8 cellular contexts compared by ENCODE assay signal in the genomic region with DNA sequence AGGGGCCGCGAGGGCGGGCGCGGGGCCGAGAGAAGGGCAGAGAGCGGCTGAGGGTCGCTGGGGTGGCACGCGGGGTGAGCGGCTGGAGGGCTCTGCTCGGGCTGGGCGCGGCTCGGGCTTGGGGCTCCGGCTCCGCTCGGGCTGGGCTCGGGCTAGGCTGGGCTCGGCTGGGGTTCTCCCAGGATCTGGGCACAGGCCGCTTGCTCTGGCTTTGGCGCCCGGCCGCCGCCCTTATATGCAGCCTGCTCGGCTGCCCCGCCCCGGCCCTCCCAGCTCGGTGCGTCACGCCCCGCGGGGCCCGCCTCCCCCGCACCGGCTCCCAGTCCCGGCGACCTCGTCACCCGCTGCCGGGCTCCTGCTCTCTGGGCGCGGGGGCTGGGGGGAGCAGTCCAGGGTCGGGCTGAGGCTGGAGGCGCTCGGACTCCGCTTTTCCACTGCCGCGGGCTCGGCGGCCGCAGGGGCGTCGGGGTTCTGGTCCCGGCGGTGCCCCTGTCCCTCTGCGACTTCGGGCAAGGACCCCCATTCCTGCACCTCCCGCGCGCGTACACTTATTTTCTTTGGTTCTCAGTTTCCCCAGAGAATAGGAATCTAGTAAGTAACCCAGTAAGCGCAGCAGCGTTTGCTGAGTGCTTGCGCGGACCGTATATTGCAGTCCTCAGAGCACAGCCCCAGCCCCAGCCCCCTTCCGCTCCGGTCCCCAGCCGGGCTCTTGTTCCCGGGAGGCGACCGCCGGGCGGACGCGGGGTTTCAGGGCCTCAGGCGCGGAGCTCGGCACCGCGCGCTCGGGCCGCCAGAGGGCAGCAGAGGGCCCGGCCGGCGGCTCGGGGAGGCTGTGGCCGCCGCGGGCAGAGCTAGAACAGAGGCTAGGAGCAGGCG. TPM values are rescaled to one million over a fixed set of nuclear protein-coding genes. Genes with fewer than 3 reads are reported as not detected.
DNase-seq lines count a peak whose midpoint lies in the region; ATAC-seq and TF ChIP-seq lines count a peak whose summit lies in the region.

A gene with protein sequence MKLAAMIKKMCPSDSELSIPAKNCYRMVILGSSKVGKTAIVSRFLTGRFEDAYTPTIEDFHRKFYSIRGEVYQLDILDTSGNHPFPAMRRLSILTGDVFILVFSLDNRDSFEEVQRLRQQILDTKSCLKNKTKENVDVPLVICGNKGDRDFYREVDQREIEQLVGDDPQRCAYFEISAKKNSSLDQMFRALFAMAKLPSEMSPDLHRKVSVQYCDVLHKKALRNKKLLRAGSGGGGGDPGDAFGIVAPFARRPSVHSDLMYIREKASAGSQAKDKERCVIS (minus strand): TSS at position 207 of the 876 bp plus-strand sequence. CDS start 214 bp downstream, outside the sequence.

- H3K4me3 ChIP-seq in Caco-2 (ENCODE audit: low read depth, low read length) = peak within 1 kb of the TSS; percentile 91
- peak within 1 kb of the TSS; percentile 63 to 76 for H3K4me3 ChIP-seq in SK-N-SH (ENCODE audit: low read depth in 2 of 2, low read length in 1 of 2)
- H3K4me3 ChIP-seq in parathyroid adenoma (ENCODE audit: low read depth, low read length) = peak within 1 kb of the TSS; percentile 71
- H3K4me3 ChIP-seq in thyroid gland (replicated peaks in 1 of 3) = peak within 1 kb of the TSS; percentile 9 to 80 (median 76)

- no peaks in the 10 kb centered on the region for H3K27me3 ChIP-seq in Caco-2 (replicated peaks; ENCODE audit: control insufficient read depth, insufficient read depth, low read length)
- no peaks in the 10 kb centered on the region for H3K27me3 ChIP-seq in SK-N-SH (ENCODE audit: insufficient read depth)
- no peaks in the 10 kb centered on the region for H3K27me3 ChIP-seq in parathyroid adenoma (ENCODE audit: control insufficient read depth, insufficient read depth, low read length)
- no peaks in the 10 kb centered on the region for H3K27me3 ChIP-seq in thyroid gland

- H3K79me2 ChIP-seq in SK-N-SH (ENCODE audit: insufficient read depth) = no peaks in the 10 kb centered on the region
- H3K79me2 ChIP-seq in parathyroid adenoma = no peaks in the 10 kb centered on the region

- peak; percentile 99 to 100 for TF ChIP-seq POLR2A in thyroid gland (IDR thresholded peaks at IDR 0.05)

- H3F3A ChIP-seq in SK-N-SH (replicated peaks; ENCODE audit: insufficient read depth) = no peaks in the 10 kb centered on the region

- CTCF ChIA-PET in Caco-2 (lab: Charles Lee) (interaction anchor here (0.6 to 3.5 kb wide), 35 partner anchors 10 to 425 kb away, joined by 3 to 52 read pairs (median 4); a partner anchor contains a TSS), SK-N-SH (lab: Yijun Ruan, JAX) (interaction anchor here (0.6 to 6.7 kb wide), 57 partner anchors 10 to 618 kb away, joined by 3 to 185 read pairs (median 6); a partner anchor contains a TSS)

- TF ChIP-seq EP300 in SK-N-SH (IDR thresholded peaks at IDR 0.05; ENCODE audit: borderline replicate concordance in 1 of 2, low read depth in 1 of 2, low read length in 1 of 2) = no peak

- H3K9me2 ChIP-seq in SK-N-SH = no peaks in the 10 kb centered on the region

- WGBS in SK-N-SH (ENCODE audit: low lambda C conversion rate) = 2% methylated on average over 42 of the region's 93 CpGs
- 0 to 1% methylated on average over 27 to 46 of the region's 93 CpGs for WGBS in thyroid gland, 2 donors

- no peaks in the 10 kb centered on the region for H3K27me3 Mint-ChIP-seq in Caco-2 (ENCODE audit: insufficient read depth, unreplicated experiment)
- H3K27me3 Mint-ChIP-seq in activated naive CD8-positive, alpha-beta T cell treated with anti-CD3 and anti-CD28 coated beads for 36 hours = peaks cover 15% of the 10 kb centered on the region

- H3K27ac ChIP-seq in SK-N-SH (ENCODE audit: low read depth in 2 of 2, low read length in 1 of 2) = peak within 1 kb of the TSS; percentile 44 to 60; a peak in 3 of 4 replicates
- peak within 1 kb of the TSS; percentile 73 for H3K27ac ChIP-seq in parathyroid adenoma
- peak within 1 kb of the TSS; percentile 85 to 96 (median 94) for H3K27ac ChIP-seq in thyroid gland

- peaks cover 12% of the 10 kb centered on the region for H3K4me1 Mint-ChIP-seq in Caco-2 (ENCODE audit: low read depth, unreplicated experiment)
- peaks cover 9% of the 10 kb centered on the region for H3K4me1 Mint-ChIP-seq in activated naive CD8-positive, alpha-beta T cell treated with anti-CD3 and anti-CD28 coated beads for 36 hours

- H3K9me3 ChIP-seq in Caco-2 = no peaks in the 10 kb centered on the region
- no peaks in the 10 kb centered on the region for H3K9me3 ChIP-seq in SK-N-SH
- H3K9me3 ChIP-seq in parathyroid adenoma (ENCODE audit: control insufficient read depth, low read length) = no peaks in the 10 kb centered on the region
- no peaks in the 10 kb centered on the region for H3K9me3 ChIP-seq in thyroid gland

- H3K36me3 ChIP-seq in Caco-2 (ENCODE audit: control insufficient read depth, insufficient read depth, low read length) (no peaks in the 10 kb centered on the region), SK-N-SH (replicated peaks in 1 of 2; ENCODE audit: control insufficient read depth in 1 of 2, insufficient read depth in 2 of 2, low read length in 1 of 2) (peaks cover 0 to 13% of the 10 kb centered on the region in 2 experiments), parathyroid adenoma (ENCODE audit: control insufficient read depth, insufficient read depth, low read length) (no peaks in the 10 kb centered on the region), thyroid gland (peaks cover 17 to 18% of the 10 kb centered on the region in 2 donors)

- peak within 1 kb of the TSS; percentile 74 for H3K27ac Mint-ChIP-seq in Caco-2 (ENCODE audit: unreplicated experiment)
- no peak within 1 kb of the TSS for H3K27ac Mint-ChIP-seq in activated naive CD8-positive, alpha-beta T cell treated with anti-CD3 and anti-CD28 coated beads for 36 hours

- POLR2A ChIA-PET in Caco-2 (lab: Charles Lee) = interaction anchor here (0.5 to 2.3 kb wide), 33 partner anchors 13 to 650 kb away, joined by 3 to 38 read pairs (median 4); a partner anchor contains a TSS
- POLR2A ChIA-PET in SK-N-SH (lab: Yijun Ruan, JAX) = interaction anchor here (0.6 to 2.7 kb wide), 14 partner anchors 19 to 145 kb away, joined by 3 to 14 read pairs (median 5); no protein-coding TSS in a partner anchor

- no TSS peak for BruUV-seq in Caco-2 (replicated peaks; lab: Mats Ljungman, UMichigan)

- H3K4me3 Mint-ChIP-seq in Caco-2 (ENCODE audit: unreplicated experiment) = peak within 1 kb of the TSS; percentile 92
- peak within 1 kb of the TSS; percentile 65 for H3K4me3 Mint-ChIP-seq in activated naive CD8-positive, alpha-beta T cell treated with anti-CD3 and anti-CD28 coated beads for 36 hours

- H3K36me3 Mint-ChIP-seq in Caco-2 (ENCODE audit: insufficient read depth, unreplicated experiment) = peaks cover 40% of the 10 kb centered on the region
- peaks cover 5% of the 10 kb centered on the region for H3K36me3 Mint-ChIP-seq in activated naive CD8-positive, alpha-beta T cell treated with anti-CD3 and anti-CD28 coated beads for 36 hours

- H3K4me1 ChIP-seq in Caco-2 (peaks cover 4% of the 10 kb centered on the region; the same call in 1 of the 2 replicates), SK-N-SH (ENCODE audit: control insufficient read depth in 1 of 2, insufficient read depth in 2 of 2, low read depth in 1 of 2, low read length in 1 of 2) (peaks cover 0 to 7% of the 10 kb centered on the region in 2 experiments; a peak in 1 of 4 replicates), parathyroid adenoma (peaks cover 9% of the 10 kb centered on the region), thyroid gland (peaks cover 7 to 18% of the 10 kb centered on the region in 2 donors)

- no peaks in the 10 kb centered on the region for H3K9me3 Mint-ChIP-seq in Caco-2 (ENCODE audit: unreplicated experiment)
- H3K9me3 Mint-ChIP-seq in activated naive CD8-positive, alpha-beta T cell treated with anti-CD3 and anti-CD28 coated beads for 36 hours = no peaks in the 10 kb centered on the region

- DNase-seq in Caco-2 (peak; percentile 88 to 96), Kasumi-1 (lab: John Stamatoyannopoulos, UW) (peak; percentile 22 to 39), SK-N-SH (peak; percentile 98), Right ventricle myocardium superior (peak; percentile 94), thyroid gland (peak; percentile 91)
- peak; percentile 88 for DNase-seq in activated naive CD8-positive, alpha-beta T cell treated with anti-CD3 and anti-CD28 coated beads for 36 hours

- TF ChIP-seq RAD21 in SK-N-SH (IDR thresholded peaks at IDR 0.05; ENCODE audit: low read length) = peak; percentile 78

- intact Hi-C loops in Caco-2 (cut with micrococcal nuclease; ENCODE audit: unreplicated experiment) (loop anchor here (1.0 to 2.0 kb wide), 6 partner anchors 20 to 145 kb away; a partner anchor contains a TSS), Right ventricle myocardium superior (cut with DNase I) (loop anchor here (2.0 to 10.0 kb wide), 2 partner anchors 72 to 148 kb away; no protein-coding TSS in a partner anchor), thyroid gland (cut with DNase I) (loop anchor here (5.0 kb wide), 2 partner anchors 71 to 139 kb away; no protein-coding TSS in a partner anchor)

- H4K20me1 ChIP-seq in SK-N-SH (ENCODE audit: insufficient read depth) = no peaks in the 10 kb centered on the region

- TF ChIP-seq CTCF in Caco-2 (IDR thresholded peaks at IDR 0.05; ENCODE audit: insufficient read depth in 1 of 2, low read depth in 1 of 2, low read length in 1 of 2, severe bottlenecking in 1 of 2, unreplicated experiment in 1 of 2) = peak; percentile 56 to 94
- peak; percentile 75 for TF ChIP-seq CTCF in SK-N-SH (IDR thresholded peaks at IDR 0.05)
- peak; percentile 98 for TF ChIP-seq CTCF in parathyroid adenoma (IDR thresholded peaks at IDR 0.05)
- TF ChIP-seq CTCF in thyroid gland (IDR thresholded peaks at IDR 0.05) = peak; percentile 31 to 99 (median 94)

- H3K4me2 ChIP-seq in SK-N-SH (peak within 1 kb of the TSS; percentile 100), parathyroid adenoma (ENCODE audit: low read length) (peak within 1 kb of the TSS; percentile 95)

- peak within 1 kb of the TSS; percentile 51; the same call in 1 of the 2 replicates for H3K9ac ChIP-seq in SK-N-SH
- peak within 1 kb of the TSS; percentile 76 for H3K9ac ChIP-seq in parathyroid adenoma

- ATAC-seq in GM21576 (IDR thresholded peaks at IDR 0.05; ENCODE audit: unreplicated experiment) (peak; percentile 56), Right ventricle myocardium superior (ENCODE audit: poor library complexity) (peak; percentile 89)

- H2AFZ ChIP-seq in SK-N-SH (ENCODE audit: low read depth) (peak within 1 kb of the TSS; percentile 85; the same call in 1 of the 2 replicates), parathyroid adenoma (peak within 1 kb of the TSS; percentile 99)

TF ChIP-seq in SK-N-SH, 30 proteins besides CTCF, POLR2A, EP300 and RAD21 (continues in another document):
- TF ChIP-seq POLR2AphosphoS5 (IDR thresholded peaks at IDR 0.05; ENCODE audit: low read depth, low read length) (peak; percentile 72), SMC3 (IDR thresholded peaks at IDR 0.05; ENCODE audit: low read depth, low read length) (peak; percentile 94), RFX5 (IDR thresholded peaks at IDR 0.05; ENCODE audit: low read length) (no peak)

RNA-seq across cellular contexts. Expression of the gene that starts here (rescaled TPM):
- total RNA-seq in Caco-2 (2022) (11.0 and 14.8 TPM in 2 replicates), Right ventricle myocardium superior (39.8 TPM), thyroid gland (100 to 1,000 TPM; 114 to 149 (median 141) TPM)
- polyA plus RNA-seq in SK-N-SH (2012; rRNA removed) = 0.26 and 0.43 TPM in 2 replicates
- 0.05 and 0.28 TPM in 2 replicates for polyA plus RNA-seq in SK-N-SH (2012; cell fraction: cytosol; rRNA removed)
- 0.87 and 0.94 TPM in 2 replicates for polyA plus RNA-seq in SK-N-SH (2012; cell fraction: nucleus; rRNA removed)
- total RNA-seq in activated naive CD8-positive, alpha-beta T cell treated with anti-CD3 and anti-CD28 coated beads for 36 hours = under 1 TPM; 0.31 to 0.48 TPM

Comparison
In these comparisons a context has a peak if more than half of its experiments do, and no peak if none do; other contexts are left out.
1. Peak in every context shown above with its lines: DNase-seq, ATAC-seq, H3K4me3 ChIP-seq and H3K27ac ChIP-seq.
2. Peak in DNase-seq, H3K4me3 ChIP-seq, H3K27ac ChIP-seq, H3K9ac ChIP-seq and H3K4me2 ChIP-seq in SK-N-SH; RNA of the gene not detected or under 1 TPM.
3. Peak in DNase-seq in activated naive CD8-positive, alpha-beta T cell treated with anti-CD3 and anti-CD28 coated beads for 36 hours; RNA of the gene not detected or under 1 TPM.
4. DNase-seq: peak in every context shown above with its lines; median percentile 98 in SK-N-SH; 94 in Right ventricle myocardium superior; 92 in Caco-2; 91 in thyroid gland; 88 in activated naive CD8-positive, alpha-beta T cell treated with anti-CD3 and anti-CD28 coated beads for 36 hours; 30 in Kasumi-1.